ENCODE assay signal across 31 cellular contexts in genomic region chr3:190239325-190239724, GRCh38.
"Had no signal": no experiment of that assay in that cellular context is flagged by ENCODE, and none has a peak within 500 bp of the region (broad histone marks: within the 10 kb centered on the region; RNA-seq: fewer than 3 reads in every experiment).

No MANE protein-coding gene starts in this region.

- H3K4me3 Mint-ChIP-seq: activated naive CD8-positive, alpha-beta T cell; naive thymus-derived CD4-positive, alpha-beta T cell; neural crest cell; stimulated activated naive B cell treated with anti-CD40 and anti-IgM and Interleukin-4, amounts not matched to agents 10 μg/mL and 1 μg/mL and 100 μg/mL, for 72 hours; T-helper 1 cell treated with Interleukin-12 subunit alpha and Interleukin-12 subunit beta and Interleukin-4 antibody, amounts not matched to agents 30 μg/mL and 1 μg/mL, for 36 hours had no signal

- H3K9me3 ChIP-seq: gastrocnemius medialis, suprapubic skin had no signal

- H3K4me1 Mint-ChIP-seq: naive thymus-derived CD4-positive, alpha-beta T cell; neural crest cell; stimulated activated naive B cell treated with anti-CD40 and anti-IgM and Interleukin-4, amounts not matched to agents 10 μg/mL and 1 μg/mL and 100 μg/mL, for 72 hours had no signal

- H3K27ac Mint-ChIP-seq: activated naive CD8-positive, alpha-beta T cell; naive thymus-derived CD4-positive, alpha-beta T cell; stimulated activated naive B cell treated with anti-CD40 and anti-IgM and Interleukin-4, amounts not matched to agents 10 μg/mL and 1 μg/mL and 100 μg/mL, for 72 hours; T-helper 1 cell treated with Interleukin-12 subunit alpha and Interleukin-12 subunit beta and Interleukin-4 antibody, amounts not matched to agents 30 μg/mL and 1 μg/mL, for 36 hours had no signal

- H3K36me3 Mint-ChIP-seq: stimulated activated naive B cell treated with anti-CD40 and anti-IgM and Interleukin-4, amounts not matched to agents 10 μg/mL and 1 μg/mL and 100 μg/mL, for 72 hours had no signal

- H3K4me1 ChIP-seq: body of pancreas, gastrocnemius medialis, left lung, parathyroid adenoma, psoas muscle, right atrium auricular region, stomach, suprapubic skin, tibial artery had no signal

- DNase-seq: activated CD4-positive, alpha-beta T cell treated with anti-CD3 and anti-CD28 coated beads for 48 hours; activated CD4-positive, alpha-beta T cell treated with anti-CD3 and anti-CD28 coated beads, Interleukin-2, amount 50 U/mL, for 48 hours; activated CD8-positive, alpha-beta memory T cell treated with anti-CD3 and anti-CD28 coated beads for 24 hours; activated effector memory CD4-positive, alpha-beta T cell treated with Interleukin-2 at 50 U/mL for 16 hours; activated naive CD4-positive, alpha-beta T cell treated with Interleukin-2 at 50 U/mL for 16 hours; aorta; body of pancreas; effector memory CD4-positive, alpha-beta T cell; erythroblast; gastrocnemius medialis; glutamatergic neuron; left lung; naive thymus-derived CD4-positive, alpha-beta T cell; occipital lobe; psoas muscle; stimulated activated CD4-positive, alpha-beta T cell treated with anti-CD3 and anti-CD28 coated beads, Interleukin-1b, Interleukin-23, amount 100 ng/mL, for 48 hours; stimulated activated CD4-positive, alpha-beta T cell treated with anti-CD3 and anti-CD28 coated beads, Interleukin-4, amount 100 ng/mL, for 4 hours; stimulated activated naive B cell treated with anti-CD40 and anti-IgM and Interleukin-4, amounts not matched to agents 10 μg/mL and 1 μg/mL and 100 μg/mL, for 72 hours; stomach; T-helper 9 cell; tibial artery; WERI-Rb-1 had no signal

- H3K27me3 ChIP-seq: body of pancreas, gastrocnemius medialis, left lung, right atrium auricular region, stomach, suprapubic skin, tibial artery had no signal

- H3K79me2 ChIP-seq: parathyroid adenoma had no signal

- H3K27ac ChIP-seq: body of pancreas, gastrocnemius medialis, left lung, parathyroid adenoma, psoas muscle, right atrium auricular region, stomach, suprapubic skin, tibial artery, WERI-Rb-1 had no signal

- H3K36me3 ChIP-seq: gastrocnemius medialis, left lung, right atrium auricular region, stomach, suprapubic skin, tibial artery, WERI-Rb-1 had no signal

- H3K27me3 Mint-ChIP-seq: stimulated activated naive B cell treated with anti-CD40 and anti-IgM and Interleukin-4, amounts not matched to agents 10 μg/mL and 1 μg/mL and 100 μg/mL, for 72 hours had no signal

- H3K9ac ChIP-seq: parathyroid adenoma had no signal

- ATAC-seq: activated CD4-positive, CD25-positive, alpha-beta regulatory T cell treated with anti-CD3 and anti-CD28 coated beads, Interleukin-2, amount 50 U/mL, for 24 hours; body of pancreas; gastrocnemius medialis; left lung; naive thymus-derived CD4-positive, alpha-beta T cell; psoas muscle; stimulated activated naive B cell treated with anti-CD40 and anti-IgM and Interleukin-4, amounts not matched to agents 10 μg/mL and 1 μg/mL and 100 μg/mL, for 72 hours had no signal

- H3K4me3 ChIP-seq: body of pancreas, gastrocnemius medialis, left lung, lung, psoas muscle, right atrium auricular region, smooth muscle cell, stomach, suprapubic skin, tibial artery had no signal

- H2AFZ ChIP-seq: parathyroid adenoma had no signal

- H3K4me2 ChIP-seq: smooth muscle cell had no signal
